Comparison of ENCODE assay signal across 16 cellular contexts in the genomic region with DNA sequence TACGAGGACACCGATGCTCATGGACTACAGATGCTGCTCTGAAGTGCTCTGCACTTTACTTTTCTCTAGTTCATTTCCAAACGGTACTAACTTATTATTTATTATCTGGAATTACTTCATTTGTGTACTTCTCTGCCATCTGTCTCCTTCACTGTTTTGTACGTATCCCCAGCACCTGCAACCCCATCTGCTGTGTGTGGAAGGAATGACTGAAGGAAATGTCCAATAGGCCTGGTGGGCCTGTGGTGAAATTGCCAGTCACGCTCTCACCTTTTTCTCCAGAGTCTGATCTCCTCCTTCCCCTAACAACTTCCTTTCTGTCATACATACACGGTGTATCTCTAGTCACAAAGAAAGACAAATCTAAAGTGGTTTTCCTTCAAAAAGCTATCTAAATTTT.
"Had no signal": no experiment of that assay in that cellular context is flagged by ENCODE, and none has a peak within 500 bp of the region (broad histone marks: within the 10 kb centered on the region; RNA-seq: fewer than 3 reads in every experiment).

No MANE protein-coding gene starts in this region.

- H3K36me3 Mint-ChIP-seq: natural killer cell had no signal

- H3K4me3 ChIP-seq: left ventricle myocardium inferior, thoracic aorta had no signal

- H3K27ac Mint-ChIP-seq: dendritic cell treated with granulocyte-macrophage colony-stimulating factor and Interleukin-4, amounts not matched to agents 40 ng/mL and 50 ng/mL, for 4 days; natural killer cell had no signal

- H3K4me3 Mint-ChIP-seq: dendritic cell treated with granulocyte-macrophage colony-stimulating factor and Interleukin-4, amounts not matched to agents 40 ng/mL and 50 ng/mL, for 4 days; natural killer cell had no signal

- DNase-seq: activated CD4-positive, alpha-beta T cell treated with anti-CD3 and anti-CD28 coated beads, Interleukin-2, amount 50 U/mL, for 1 hour; activated effector memory CD4-positive, alpha-beta T cell treated with Interleukin-2 at 50 U/mL for 16 hours; activated naive CD4-positive, alpha-beta T cell treated with anti-CD3 and anti-CD28 coated beads, Interleukin-2, amount 50 U/mL, for 16 hours; effector memory CD4-positive, alpha-beta T cell; foreskin melanocyte; left ventricle myocardium inferior; natural killer cell; posterior cingulate gyrus; small intestine had no signal

- H3K9me3 Mint-ChIP-seq: dendritic cell treated with granulocyte-macrophage colony-stimulating factor and Interleukin-4, amounts not matched to agents 40 ng/mL and 50 ng/mL, for 4 days; natural killer cell had no signal

- H3K4me1 ChIP-seq: left ventricle myocardium inferior had no signal

- H3K9me3 ChIP-seq: left ventricle myocardium inferior, thoracic aorta had no signal

- H3K36me3 ChIP-seq: left ventricle myocardium inferior, thoracic aorta had no signal

- H3K27ac ChIP-seq: epithelial cell of prostate, left ventricle myocardium inferior, thoracic aorta had no signal

- H3K27me3 Mint-ChIP-seq: dendritic cell treated with granulocyte-macrophage colony-stimulating factor and Interleukin-4, amounts not matched to agents 40 ng/mL and 50 ng/mL, for 4 days had no signal

- ATAC-seq: activated CD4-positive, CD25-positive, alpha-beta regulatory T cell treated with anti-CD3 and anti-CD28 coated beads, Interleukin-2, amount 50 U/mL, for 24 hours; natural killer cell had no signal

- FAIRE-seq: astrocyte, bronchial epithelial cell, small intestine, urothelium cell line had no signal
